In the genomic region with DNA sequence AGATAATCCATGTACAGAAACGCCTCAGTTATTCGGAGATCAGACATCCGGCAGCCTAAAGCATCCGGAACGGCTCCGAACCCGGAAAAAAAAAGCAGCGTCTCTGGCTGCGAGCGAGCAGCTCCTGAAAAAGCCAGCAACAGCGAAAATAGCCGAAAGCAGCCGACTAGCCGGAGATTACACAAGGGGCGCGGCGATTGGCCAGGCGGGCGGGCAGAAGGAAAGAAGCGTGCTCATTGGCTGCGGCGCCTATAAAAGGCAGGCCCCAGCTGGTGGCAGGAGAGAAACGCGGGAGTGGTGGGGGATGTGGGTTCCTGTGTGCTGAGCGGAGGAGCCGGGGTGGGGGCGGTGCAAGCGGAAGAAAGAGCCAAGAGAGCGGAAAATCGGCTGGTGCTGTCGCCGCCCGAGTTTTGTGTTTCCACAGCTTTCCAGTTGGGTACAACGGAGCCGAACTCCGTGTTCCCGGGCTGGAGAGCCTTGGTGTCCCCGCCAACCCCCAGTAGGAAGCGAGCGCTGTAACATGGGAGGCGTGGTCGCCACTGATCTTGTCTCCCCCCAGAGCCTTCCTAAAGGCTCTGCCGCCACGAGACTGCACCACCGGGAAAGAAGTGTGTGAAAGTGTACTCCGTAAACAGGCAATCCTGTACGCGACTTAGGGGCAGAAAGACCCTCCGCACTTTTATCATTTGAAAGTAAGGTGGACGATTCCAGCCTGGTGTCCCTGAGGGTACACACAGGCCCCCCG, we compare ENCODE assay signal across 8 cellular contexts. TPM values are rescaled to one million over a fixed set of nuclear protein-coding genes. Genes with fewer than 3 reads are reported as not detected.
DNase-seq lines count a peak whose midpoint lies in the region; FAIRE-seq and TF ChIP-seq lines count a peak whose summit lies in the region.

ARL15 (minus strand) TSS at position 141 of the 745 bp plus-strand sequence.

- H3F3A ChIP-seq in Loucy (ENCODE audit: low read depth), result no peaks in the 10 kb centered on the region

- peak within 1 kb of the TSS; percentile 82 for H3K9ac ChIP-seq in Loucy (ENCODE audit: low read depth, low read length, poor library complexity, severe bottlenecking)

- H3K4me3 ChIP-seq in Loucy (ENCODE audit: low read length, poor library complexity, severe bottlenecking) (peak within 1 kb of the TSS; percentile 90), fibroblast of the aortic adventitia (ENCODE audit: low read depth, low read length) (peak within 1 kb of the TSS; percentile 89)

- H3K9me2 ChIP-seq in Loucy (replicated peaks; ENCODE audit: low read depth, low read length), result no peaks in the 10 kb centered on the region

- peaks cover 33% of the 10 kb centered on the region for H3K4me1 ChIP-seq in Loucy (ENCODE audit: insufficient read depth, low read length, poor library complexity, severe bottlenecking)

- peaks cover 11% of the 10 kb centered on the region for H4K20me1 ChIP-seq in Loucy (ENCODE audit: insufficient read depth, low read length, poor library complexity, severe bottlenecking)

- H3K36me3 ChIP-seq in Loucy (ENCODE audit: insufficient read depth, low read length), result no peaks in the 10 kb centered on the region

- TF ChIP-seq POLR2A in H54 (IDR thresholded peaks at IDR 0.05; ENCODE audit: low read depth, low read length), result peak; percentile 98
- TF ChIP-seq POLR2A in Raji (IDR thresholded peaks at IDR 0.05; ENCODE audit: insufficient read depth, low read depth, low read length), result peak; percentile 98

- DNase-seq in EL (peak; percentile 99), H54 (ENCODE audit: insufficient read length, low spot score) (peak; percentile 86), fibroblast of the aortic adventitia (ENCODE audit: low read depth) (peak; percentile 96)
- DNase-seq in activated effector memory CD4-positive, alpha-beta T cell treated with Interleukin-2 at 50 U/mL for 16 hours, result peak; percentile 97

- peak within 1 kb of the TSS; percentile 80 to 95 (median 87) for H3K27ac Mint-ChIP-seq in nephron
- H3K27ac Mint-ChIP-seq in stimulated activated naive CD8-positive, alpha-beta T cell treated with anti-CD3 and anti-CD28 coated beads, Interleukin-15, Interleukin-2, amounts not matched to agents 100 ng/mL and 50 ng/mL, for 24 hours, result peak within 1 kb of the TSS; percentile 88

- H3K36me3 Mint-ChIP-seq in nephron (ENCODE audit: low read depth), result no peaks in the 10 kb centered on the region
- no peaks in the 10 kb centered on the region for H3K36me3 Mint-ChIP-seq in stimulated activated naive CD8-positive, alpha-beta T cell treated with anti-CD3 and anti-CD28 coated beads, Interleukin-15, Interleukin-2, amounts not matched to agents 100 ng/mL and 50 ng/mL, for 24 hours (ENCODE audit: low read depth)

- H3K9me3 Mint-ChIP-seq in nephron, result no peaks in the 10 kb centered on the region
- H3K9me3 Mint-ChIP-seq in stimulated activated naive CD8-positive, alpha-beta T cell treated with anti-CD3 and anti-CD28 coated beads, Interleukin-15, Interleukin-2, amounts not matched to agents 100 ng/mL and 50 ng/mL, for 24 hours, result no peaks in the 10 kb centered on the region

- peaks cover 30% of the 10 kb centered on the region for H3K27me3 Mint-ChIP-seq in nephron (ENCODE audit: low read depth)
- H3K27me3 Mint-ChIP-seq in stimulated activated naive CD8-positive, alpha-beta T cell treated with anti-CD3 and anti-CD28 coated beads, Interleukin-15, Interleukin-2, amounts not matched to agents 100 ng/mL and 50 ng/mL, for 24 hours, result peaks cover 5% of the 10 kb centered on the region

- peaks cover 14% of the 10 kb centered on the region for H3K4me1 Mint-ChIP-seq in nephron
- peaks cover 23% of the 10 kb centered on the region for H3K4me1 Mint-ChIP-seq in stimulated activated naive CD8-positive, alpha-beta T cell treated with anti-CD3 and anti-CD28 coated beads, Interleukin-15, Interleukin-2, amounts not matched to agents 100 ng/mL and 50 ng/mL, for 24 hours (ENCODE audit: low read depth)

- H3K9me3 ChIP-seq in Loucy (ENCODE audit: insufficient read depth, low read depth, low read length), result no peaks in the 10 kb centered on the region

- peak within 1 kb of the TSS; percentile 96 for H2AFZ ChIP-seq in Loucy (ENCODE audit: low read length)

- H3K79me2 ChIP-seq in Loucy (ENCODE audit: insufficient read depth, low read length), result peaks cover 41% of the 10 kb centered on the region

- no peaks in the 10 kb centered on the region for H3K27me3 ChIP-seq in Loucy (ENCODE audit: insufficient read depth, low read length, poor library complexity, severe bottlenecking)

- peak within 1 kb of the TSS; percentile 97 for H3K4me2 ChIP-seq in Loucy (ENCODE audit: low read depth, low read length, poor library complexity, severe bottlenecking)

- TF ChIP-seq CTCF in Loucy (conservative IDR thresholded peaks at IDR 0.05; ENCODE audit: low read length) (no peak), fibroblast of the aortic adventitia (IDR thresholded peaks at IDR 0.05; ENCODE audit: insufficient read depth, low read length) (no peak), nephron (IDR thresholded peaks at IDR 0.05; ENCODE audit: unreplicated experiment in 3 of 3) (no peak)

- H3K4me3 Mint-ChIP-seq in nephron, result peak within 1 kb of the TSS; percentile 94 to 96 (median 94)
- peak within 1 kb of the TSS; percentile 94 for H3K4me3 Mint-ChIP-seq in stimulated activated naive CD8-positive, alpha-beta T cell treated with anti-CD3 and anti-CD28 coated beads, Interleukin-15, Interleukin-2, amounts not matched to agents 100 ng/mL and 50 ng/mL, for 24 hours

- peak; percentile 62 for FAIRE-seq in H54 (lab: Jason Lieb, UNC)

RNA-seq across cellular contexts. Expression of gene ARL15, which starts in this region (rescaled TPM):
- 5.4 and 22.0 TPM in 2 replicates for total RNA-seq in fibroblast of the aortic adventitia (ENCODE audit: low replicate concordance)

Comparison
In these comparisons a context has a peak if more than half of its experiments do, and no peak if none do; other contexts are left out.
1. Peak in every context shown above with its lines: DNase-seq and H3K4me3 ChIP-seq.